1 cellular context compared by ENCODE assay signal in the genomic region with DNA sequence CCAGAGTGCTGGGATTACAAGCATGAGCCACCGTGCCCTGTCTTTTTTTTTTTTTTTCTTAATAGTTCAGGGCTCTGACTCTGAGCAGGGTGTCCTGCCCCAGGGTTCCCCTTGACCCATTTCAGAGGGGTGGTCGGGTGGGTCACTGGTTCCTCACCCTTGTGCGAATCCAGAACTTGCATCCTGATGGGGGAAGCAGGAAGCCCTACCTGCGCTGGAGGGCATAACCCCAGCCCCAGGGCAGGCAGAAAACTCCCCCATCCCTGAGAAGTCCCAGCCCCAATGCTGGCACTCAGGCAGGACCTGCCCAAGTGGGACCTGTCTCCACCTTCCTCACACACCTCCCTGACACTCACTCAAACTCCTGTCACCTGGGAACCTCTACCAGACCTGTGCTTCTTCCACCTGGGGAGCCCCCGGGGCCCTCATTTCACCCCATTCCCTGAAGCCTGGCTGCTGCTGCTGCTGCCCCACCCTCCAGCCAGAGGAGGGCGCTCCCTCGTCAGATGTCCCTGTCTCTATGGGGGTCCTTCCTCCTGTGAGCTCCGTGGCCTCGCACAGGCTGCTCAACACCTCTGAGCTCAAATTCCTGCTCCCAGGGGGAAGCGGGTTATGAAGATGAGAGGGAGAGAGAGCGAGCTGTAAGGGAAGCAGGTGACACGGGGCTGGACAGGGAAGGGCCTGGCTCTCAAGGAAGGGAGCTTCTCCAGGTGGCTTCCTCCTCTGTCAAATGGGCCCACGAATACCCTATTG.
TF ChIP-seq lines count a peak whose summit lies in the region.

No MANE protein-coding gene starts in this region.

TF ChIP-seq in WTC11, 78 proteins besides CTCF, POLR2A, EP300 and RAD21 (continued from another document):
- TF ChIP-seq, protein P1, sequence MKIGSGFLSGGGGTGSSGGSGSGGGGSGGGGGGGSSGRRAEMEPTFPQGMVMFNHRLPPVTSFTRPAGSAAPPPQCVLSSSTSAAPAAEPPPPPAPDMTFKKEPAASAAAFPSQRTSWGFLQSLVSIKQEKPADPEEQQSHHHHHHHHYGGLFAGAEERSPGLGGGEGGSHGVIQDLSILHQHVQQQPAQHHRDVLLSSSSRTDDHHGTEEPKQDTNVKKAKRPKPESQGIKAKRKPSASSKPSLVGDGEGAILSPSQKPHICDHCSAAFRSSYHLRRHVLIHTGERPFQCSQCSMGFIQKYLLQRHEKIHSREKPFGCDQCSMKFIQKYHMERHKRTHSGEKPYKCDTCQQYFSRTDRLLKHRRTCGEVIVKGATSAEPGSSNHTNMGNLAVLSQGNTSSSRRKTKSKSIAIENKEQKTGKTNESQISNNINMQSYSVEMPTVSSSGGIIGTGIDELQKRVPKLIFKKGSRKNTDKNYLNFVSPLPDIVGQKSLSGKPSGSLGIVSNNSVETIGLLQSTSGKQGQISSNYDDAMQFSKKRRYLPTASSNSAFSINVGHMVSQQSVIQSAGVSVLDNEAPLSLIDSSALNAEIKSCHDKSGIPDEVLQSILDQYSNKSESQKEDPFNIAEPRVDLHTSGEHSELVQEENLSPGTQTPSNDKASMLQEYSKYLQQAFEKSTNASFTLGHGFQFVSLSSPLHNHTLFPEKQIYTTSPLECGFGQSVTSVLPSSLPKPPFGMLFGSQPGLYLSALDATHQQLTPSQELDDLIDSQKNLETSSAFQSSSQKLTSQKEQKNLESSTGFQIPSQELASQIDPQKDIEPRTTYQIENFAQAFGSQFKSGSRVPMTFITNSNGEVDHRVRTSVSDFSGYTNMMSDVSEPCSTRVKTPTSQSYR (CRISPR knock-in tag; IDR thresholded peaks at IDR 0.05) = no peak
- TF ChIP-seq, protein P2, sequence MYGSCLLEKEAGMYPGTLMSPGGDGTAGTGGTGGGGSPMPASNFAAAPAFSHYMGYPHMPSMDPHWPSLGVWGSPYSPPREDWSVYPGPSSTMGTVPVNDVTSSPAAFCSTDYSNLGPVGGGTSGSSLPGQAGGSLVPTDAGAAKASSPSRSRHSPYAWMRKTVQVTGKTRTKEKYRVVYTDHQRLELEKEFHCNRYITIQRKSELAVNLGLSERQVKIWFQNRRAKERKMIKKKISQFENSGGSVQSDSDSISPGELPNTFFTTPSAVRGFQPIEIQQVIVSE (CRISPR knock-in tag; IDR thresholded peaks at IDR 0.05; ENCODE audit: borderline replicate concordance) = no peak
- TF ChIP-seq, protein P3, sequence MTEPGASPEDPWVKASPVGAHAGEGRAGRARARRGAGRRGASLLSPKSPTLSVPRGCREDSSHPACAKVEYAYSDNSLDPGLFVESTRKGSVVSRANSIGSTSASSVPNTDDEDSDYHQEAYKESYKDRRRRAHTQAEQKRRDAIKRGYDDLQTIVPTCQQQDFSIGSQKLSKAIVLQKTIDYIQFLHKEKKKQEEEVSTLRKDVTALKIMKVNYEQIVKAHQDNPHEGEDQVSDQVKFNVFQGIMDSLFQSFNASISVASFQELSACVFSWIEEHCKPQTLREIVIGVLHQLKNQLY (CRISPR knock-in tag; IDR thresholded peaks at IDR 0.05) = no peak
